In genomic region chr2:210225461-210225798, GRCh38 we compare ENCODE assay signal across 9 cellular contexts. TPM values are rescaled to one million over a fixed set of nuclear protein-coding genes. Genes with fewer than 3 reads are reported as not detected.
DNase-seq lines count a peak whose midpoint lies in the region; ATAC-seq and TF ChIP-seq lines count a peak whose summit lies in the region.
"Had no signal": no experiment of that assay in that cellular context is flagged by ENCODE, and none has a peak within 500 bp of the region (broad histone marks: within the 10 kb centered on the region; RNA-seq: fewer than 3 reads in every experiment).

No MANE protein-coding gene starts in this region.

- TF ChIP-seq CTCF in brain microvascular endothelial cell (IDR thresholded peaks at IDR 0.05; ENCODE audit: low read depth, low read length, missing control alignments) (no peak), left lung (IDR thresholded peaks at IDR 0.05) (no peak), testis (IDR thresholded peaks at IDR 0.05) (no peak)

- H3K9me3 ChIP-seq in left lung (no peaks in the 10 kb centered on the region), testis (no peaks in the 10 kb centered on the region)

- DNase-seq in NCI-H1694 (lab: John Stamatoyannopoulos, UW) (peak; percentile 17), NCI-H1694 treated with DMSO at 0.1 percent for 48 hours (lab: John Stamatoyannopoulos, UW) (no peak), brain microvascular endothelial cell (peak; percentile 6), left lung (no peak), testis (no peak), SKM-1 (lab: John Stamatoyannopoulos, UW; ENCODE audit: unreplicated experiment) (no peak)

- 4 to 5% methylated on average over 10 of the region's 10 CpGs for whole genome bisulfite sequencing in testis, 2 donors

- TF ChIP-seq POLR2A in testis (IDR thresholded peaks at IDR 0.05) = no peak

- ATAC-seq in left lung (peak; percentile 3), GM19452 (IDR thresholded peaks at IDR 0.05; ENCODE audit: unreplicated experiment) (no peak), HG03571 (IDR thresholded peaks at IDR 0.05; ENCODE audit: unreplicated experiment) (no peak)

- in situ Hi-C loops in brain microvascular endothelial cell (cut with HindIII; ENCODE audit: low pct_ligation_motif_present, low sequenced_read_pairs) = no loop called here

- H3K27ac ChIP-seq in brain microvascular endothelial cell = no peak overlapping the region
- H3K27ac ChIP-seq in left lung = peak overlapping the region; percentile 78 to 86
- H3K27ac ChIP-seq in testis = peak overlapping the region; percentile 87 to 89

- H3K27me3 ChIP-seq in brain microvascular endothelial cell (replicated peaks) (peaks cover 9% of the 10 kb centered on the region), left lung (peaks cover 9 to 61% of the 10 kb centered on the region in 2 donors), testis (no peaks in the 10 kb centered on the region)

- intact Hi-C loops in left lung (cut with DNase I) = no loop called here
- intact Hi-C loops in testis (cut with DNase I; ENCODE audit: low total_unique reads) = no loop called here

- H3K4me1 ChIP-seq in left lung (no peaks in the 10 kb centered on the region), testis (peaks cover 7% of the 10 kb centered on the region)

- H3K4me3 ChIP-seq in brain microvascular endothelial cell (ENCODE audit: low read depth, low read length) (peak overlapping the region; percentile 66), left lung (peak overlapping the region; percentile 40 to 48), testis (peak overlapping the region; percentile 61 to 76)

- H3K36me3 ChIP-seq in brain microvascular endothelial cell (replicated peaks) (no peaks in the 10 kb centered on the region), left lung (no peaks in the 10 kb centered on the region), testis (ENCODE audit: low read depth, missing control alignments) (no peaks in the 10 kb centered on the region)

RNA-seq across cellular contexts. Expression of gene ACADL, which starts 0.2 kb away (rescaled TPM):
- total RNA-seq in left lung (10 to 100 TPM; 17.0 to 32.9 TPM), testis (10 to 100 TPM; 18.1 to 18.5 TPM)
- polyA plus RNA-seq in testis (ENCODE audit: insufficient read depth, low read depth, low replicate concordance) = 4.5 TPM
- total RNA-seq: pulmonary artery endothelial cell had no signal

RNA-seq across cellular contexts. Expression of gene KANSL1L, which starts 54.2 kb away (rescaled TPM):
- total RNA-seq in left lung (10 to 100 TPM; 29.6 to 31.5 TPM), testis (10 to 100 TPM; 53.0 to 80.4 TPM)
- polyA plus RNA-seq in testis (ENCODE audit: insufficient read depth, low read depth, low replicate concordance) = 39.7 TPM

Comparison
In these comparisons a context has a peak if more than half of its experiments do, and no peak if none do; other contexts are left out.
1. DNase-seq: peak in NCI-H1694 (single experiment) and brain microvascular endothelial cell (single experiment); none in NCI-H1694 treated with DMSO at 0.1 percent for 48 hours (single experiment), left lung (0 of 2), testis (single experiment) and SKM-1 (single experiment).
2. Peak in every context shown above with its lines, with median percentiles within 50 percentile points of each other: H3K4me3 ChIP-seq.